17 cellular contexts compared by ENCODE assay signal in the genomic region with DNA sequence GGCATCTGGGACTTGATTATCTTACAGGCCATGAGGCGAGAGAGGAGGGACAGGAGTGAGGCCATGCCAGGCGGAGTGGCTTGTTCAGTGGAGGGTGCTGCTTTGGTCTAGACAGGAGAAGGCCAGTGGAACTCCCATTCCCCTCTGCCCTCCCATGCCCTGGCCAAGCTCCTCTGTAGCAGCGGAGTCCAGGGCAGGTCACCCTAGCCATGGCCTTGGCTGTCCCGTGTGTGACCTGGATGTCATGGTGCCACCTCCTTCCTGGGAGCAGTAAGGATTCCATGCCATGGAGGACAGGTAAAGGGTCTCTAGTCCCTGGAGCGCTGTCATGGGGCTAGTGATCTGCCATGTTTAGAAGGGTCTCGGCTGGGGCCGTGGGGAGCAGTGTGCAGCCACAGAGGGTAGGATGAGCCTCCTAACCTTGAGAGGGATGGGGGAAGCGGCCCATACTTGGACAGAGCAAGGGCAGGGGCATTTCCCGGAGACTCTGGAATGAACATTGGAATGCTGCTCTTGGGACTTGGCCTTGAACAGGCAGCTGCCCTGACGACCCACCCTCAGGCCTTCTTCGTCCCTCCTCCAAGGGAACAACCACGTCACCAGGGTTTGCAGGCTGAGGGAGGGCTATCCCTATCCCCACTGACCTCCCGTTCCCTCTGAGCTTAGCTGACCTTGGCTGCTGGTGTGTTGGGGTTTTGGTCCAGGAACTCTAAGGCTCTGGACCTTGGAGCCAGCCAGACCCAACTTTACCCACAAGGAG.
DNase-seq lines count a peak whose midpoint lies in the region; ATAC-seq and TF ChIP-seq lines count a peak whose summit lies in the region.
"Had no signal": no experiment of that assay in that cellular context is flagged by ENCODE, and none has a peak within 500 bp of the region (broad histone marks: within the 10 kb centered on the region; RNA-seq: fewer than 3 reads in every experiment).

No MANE protein-coding gene starts in this region.

- H3K4me3 Mint-ChIP-seq in mesothelial cell of epicardium = no peak overlapping the region
- H3K4me3 Mint-ChIP-seq: activated CD8-positive, alpha-beta T cell treated with anti-CD3 and anti-CD28 coated beads, Interleukin-2, amount 10 ng/mL, durations not matched to agents 7 days and 5 days; activated T-helper 17 cell treated with anti-CD3 and anti-CD28 coated beads, Interleukin-2, amount 50 U/mL, for 72 hours; CD4-positive, alpha-beta memory T cell had no signal

- DNase-seq in cardiac muscle cell (ENCODE audit: low read depth in 1 of 2, low spot score in 1 of 2) (peak in 1 of 2 donors; percentile 41), Right ventricle myocardium superior (no peak), right cardiac atrium (peak in 1 of 3 donors; percentile 49), prostate gland (ENCODE audit: low spot score) (no peak), aorta (peak; percentile 79 to 84), mesothelial cell of epicardium (ENCODE audit: low spot score in 2 of 2, unreplicated experiment in 2 of 2) (no peak), H7 (no peak), occipital lobe (lab: John Stamatoyannopoulos, UW) (no peak)
- DNase-seq: activated CD8-positive, alpha-beta T cell treated with anti-CD3 and anti-CD28 coated beads, Interleukin-2, amount 10 ng/mL, durations not matched to agents 7 days and 5 days; NCI-H1105 treated with DMSO at 0.1 percent for 48 hours; NCI-H446 treated with DMSO at 0.1 percent for 48 hours; OCI-M1; stimulated activated CD4-positive, alpha-beta T cell treated with anti-CD3 and anti-CD28 coated beads, Interleukin-1b, Interleukin-23, amount 100 ng/mL, for 48 hours had no signal

- no peak for TF ChIP-seq POLR2A in prostate gland (IDR thresholded peaks at IDR 0.05)

- no peaks in the 10 kb centered on the region for H3K27me3 ChIP-seq in cardiac muscle cell
- H3K27me3 ChIP-seq in right cardiac atrium (ENCODE audit: control insufficient read depth, insufficient read depth) = no peaks in the 10 kb centered on the region
- H3K27me3 ChIP-seq in prostate gland (replicated peaks; ENCODE audit: insufficient read depth) = no peaks in the 10 kb centered on the region
- no peaks in the 10 kb centered on the region for H3K27me3 ChIP-seq in aorta (ENCODE audit: control insufficient read depth in 1 of 2, insufficient read depth in 2 of 2, low read length in 1 of 2)
- H3K27me3 ChIP-seq in H7 (ENCODE audit: control insufficient read depth, insufficient read depth, low read length) = no peaks in the 10 kb centered on the region

- H3K36me3 Mint-ChIP-seq in mesothelial cell of epicardium = no peaks in the 10 kb centered on the region
- H3K36me3 Mint-ChIP-seq: CD4-positive, alpha-beta memory T cell had no signal

- H3K27me3 Mint-ChIP-seq in mesothelial cell of epicardium (ENCODE audit: low read depth) = no peaks in the 10 kb centered on the region
- H3K27me3 Mint-ChIP-seq: activated T-helper 17 cell treated with anti-CD3 and anti-CD28 coated beads, Interleukin-2, amount 50 U/mL, for 72 hours; CD4-positive, alpha-beta memory T cell had no signal

- intact Hi-C loops in Right ventricle myocardium superior (cut with DNase I) = loop anchor here (10.0 kb wide), 1 partner anchor 243 kb away; no protein-coding TSS in a partner anchor
- intact Hi-C loops in right cardiac atrium (cut with DNase I) = loop anchor here in 1 of 4 donors (10.0 kb wide), 1 partner anchor 113 kb away; no protein-coding TSS in a partner anchor
- intact Hi-C loops in prostate gland (cut with DNase I) = no loop called here
- intact Hi-C loops in aorta (cut with DNase I) = no loop called here

- H3K27ac Mint-ChIP-seq in mesothelial cell of epicardium = no peak overlapping the region
- H3K27ac Mint-ChIP-seq: activated T-helper 17 cell treated with anti-CD3 and anti-CD28 coated beads, Interleukin-2, amount 50 U/mL, for 72 hours; CD4-positive, alpha-beta memory T cell had no signal

- H3K4me1 ChIP-seq in cardiac muscle cell (ENCODE audit: low read depth) (peaks cover 6% of the 10 kb centered on the region), right cardiac atrium (ENCODE audit: control insufficient read depth, insufficient read depth, low read length) (peaks cover 51% of the 10 kb centered on the region), prostate gland (replicated peaks) (peaks cover 5% of the 10 kb centered on the region), aorta (ENCODE audit: control insufficient read depth in 1 of 2, insufficient read depth in 2 of 2, low read length in 2 of 2) (peaks cover 0 to 7% of the 10 kb centered on the region in 2 donors)
- H3K4me1 ChIP-seq: A549 had no signal

- H3K9me3 Mint-ChIP-seq in mesothelial cell of epicardium = no peaks in the 10 kb centered on the region
- H3K9me3 Mint-ChIP-seq: activated T-helper 17 cell treated with anti-CD3 and anti-CD28 coated beads, Interleukin-2, amount 50 U/mL, for 72 hours; CD4-positive, alpha-beta memory T cell had no signal

- 64% methylated on average over 13 of the region's 13 CpGs for WGBS in right cardiac atrium
- 69% methylated on average over 13 of the region's 13 CpGs for WGBS in prostate gland
- WGBS in aorta, 2 donors = 47% methylated on average over 13 of the region's 13 CpGs

- H3K4me1 Mint-ChIP-seq in mesothelial cell of epicardium = peaks cover 4% of the 10 kb centered on the region
- H3K4me1 Mint-ChIP-seq: activated T-helper 17 cell treated with anti-CD3 and anti-CD28 coated beads, Interleukin-2, amount 50 U/mL, for 72 hours had no signal

- no peak overlapping the region for H3K4me3 ChIP-seq in cardiac muscle cell
- H3K4me3 ChIP-seq in right cardiac atrium (ENCODE audit: low read length) = no peak overlapping the region
- H3K4me3 ChIP-seq in prostate gland = no peak overlapping the region
- no peak overlapping the region for H3K4me3 ChIP-seq in aorta (ENCODE audit: low read length in 2 of 2)
- H3K4me3 ChIP-seq in H7 (ENCODE audit: insufficient read depth, low read depth, low read length) = no peak overlapping the region
- H3K4me3 ChIP-seq: A549, K562 had no signal

- ATAC-seq in Right ventricle myocardium superior (ENCODE audit: poor library complexity) = no peak
- peak; percentile 7 to 18 for ATAC-seq in right cardiac atrium
- peak; percentile 9 for ATAC-seq in aorta (ENCODE audit: low FRiP score)
- ATAC-seq: A549; activated CD8-positive, alpha-beta T cell treated with anti-CD3 and anti-CD28 coated beads, Interleukin-2, amount 10 ng/mL, durations not matched to agents 7 days and 5 days; activated T-helper 17 cell treated with anti-CD3 and anti-CD28 coated beads, Interleukin-2, amount 50 U/mL, for 72 hours; K562 had no signal

- H3K9me3 ChIP-seq in cardiac muscle cell (ENCODE audit: low read depth) (no peaks in the 10 kb centered on the region), right cardiac atrium (ENCODE audit: control insufficient read depth, low read length) (no peaks in the 10 kb centered on the region), prostate gland (no peaks in the 10 kb centered on the region), aorta (ENCODE audit: control insufficient read depth, low read length) (no peaks in the 10 kb centered on the region)
- H3K9me3 ChIP-seq: A549 had no signal

- H3K36me3 ChIP-seq in cardiac muscle cell (no peaks in the 10 kb centered on the region), prostate gland (no peaks in the 10 kb centered on the region), aorta (ENCODE audit: control insufficient read depth in 1 of 2, insufficient read depth in 2 of 2, low read length in 1 of 2) (no peaks in the 10 kb centered on the region), H7 (replicated peaks; ENCODE audit: control insufficient read depth, insufficient read depth, low read length) (no peaks in the 10 kb centered on the region)

- TF ChIP-seq CTCF in cardiac muscle cell (IDR thresholded peaks at IDR 0.05; ENCODE audit: low read depth, low read length) (no peak), prostate gland (IDR thresholded peaks at IDR 0.05) (no peak), mesothelial cell of epicardium (IDR thresholded peaks at IDR 0.05; ENCODE audit: unreplicated experiment) (no peak)

- H3K27ac ChIP-seq in cardiac muscle cell (peak overlapping the region; percentile 16), right cardiac atrium (ENCODE audit: low read length) (no peak overlapping the region), prostate gland (peak overlapping the region; percentile 16 to 32), aorta (ENCODE audit: low read depth in 1 of 2, low read length in 2 of 2) (peak overlapping the region in 1 of 2 donors; percentile 88)
- H3K27ac ChIP-seq: A549 had no signal

Comparison
In these comparisons a context has a peak if more than half of its experiments do, and no peak if none do; other contexts are left out.
1. DNase-seq: peak in aorta (2 of 2); none in Right ventricle myocardium superior (single experiment), prostate gland (single experiment), mesothelial cell of epicardium (0 of 2), H7 (single experiment) and occipital lobe (single experiment).